10 cellular contexts compared by ENCODE assay signal in the genomic region with DNA sequence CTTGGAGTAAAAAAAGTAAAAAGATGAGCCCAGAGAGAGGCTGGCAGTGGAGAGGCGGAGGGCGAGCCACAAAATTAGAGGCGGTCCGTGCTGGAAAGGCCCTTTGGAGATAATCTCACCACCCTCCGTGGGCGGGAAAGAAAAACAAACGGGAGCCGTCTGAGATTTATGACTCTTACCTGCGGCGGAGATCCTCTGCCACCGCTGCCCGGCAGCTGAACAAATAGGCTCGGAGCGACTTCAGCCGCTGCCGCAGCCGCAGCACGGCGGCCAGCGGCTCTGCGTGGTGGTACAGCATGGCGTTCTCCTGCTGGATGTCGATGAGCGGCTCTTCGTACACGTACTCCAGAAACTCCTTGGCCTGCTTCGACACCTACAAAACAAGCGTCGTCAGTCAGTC.
DNase-seq lines count a peak whose midpoint lies in the region; ATAC-seq and TF ChIP-seq lines count a peak whose summit lies in the region.
"Had no signal": no experiment of that assay in that cellular context is flagged by ENCODE, and none has a peak within 500 bp of the region (broad histone marks: within the 10 kb centered on the region; RNA-seq: fewer than 3 reads in every experiment).

No MANE protein-coding gene starts in this region.

- POLR2A ChIA-PET in A673 (lab: Charles Lee; ENCODE audit: low non-redundant PET) = no interaction called here

- no peaks in the 10 kb centered on the region for H3K27me3 Mint-ChIP-seq in immature natural killer cell (ENCODE audit: low read depth in 3 of 3)
- H3K27me3 Mint-ChIP-seq: activated naive CD8-positive, alpha-beta T cell had no signal

- H3K27ac ChIP-seq in testis (no peak overlapping the region), A673 (ENCODE audit: low read depth, low read length, poor library complexity, severe bottlenecking) (no peak overlapping the region)

- TF ChIP-seq CTCF in testis (IDR thresholded peaks at IDR 0.05) (no peak), A673 (conservative IDR thresholded peaks at IDR 0.05; ENCODE audit: low read depth, low read length) (no peak)

- TF ChIP-seq POLR2A in testis (IDR thresholded peaks at IDR 0.05) = no peak

- intact Hi-C loops in testis (cut with DNase I; ENCODE audit: low total_unique reads) (no loop called here), A673 (cut with micrococcal nuclease; ENCODE audit: unreplicated experiment) (no loop called here)

- ATAC-seq in GM18502 (IDR thresholded peaks at IDR 0.05; ENCODE audit: poor library complexity, unreplicated experiment) = no peak

- CTCF ChIA-PET in A673 (lab: Charles Lee) = interaction anchor here (0.6 kb wide), 1 partner anchor 227 kb away, joined by 3 read pairs; no protein-coding TSS in a partner anchor

- H3K4me3 Mint-ChIP-seq in immature natural killer cell = no peak overlapping the region
- H3K4me3 Mint-ChIP-seq: activated naive CD8-positive, alpha-beta T cell had no signal

- H3K27me3 ChIP-seq in testis = no peaks in the 10 kb centered on the region
- H3K27me3 ChIP-seq in A673 (replicated peaks; ENCODE audit: insufficient read depth, low read depth, low read length, poor library complexity) = no peaks in the 10 kb centered on the region

- H3K27ac Mint-ChIP-seq in immature natural killer cell = no peak overlapping the region
- H3K27ac Mint-ChIP-seq: activated naive CD8-positive, alpha-beta T cell had no signal

- H3K9me3 ChIP-seq in testis (no peaks in the 10 kb centered on the region), A673 (ENCODE audit: low read depth, low read length, poor library complexity, severe bottlenecking) (no peaks in the 10 kb centered on the region)

- H3K4me3 ChIP-seq in testis (peak overlapping the region in 1 of 2 donors; percentile 24), A673 (ENCODE audit: low read depth, low read length, poor library complexity, severe bottlenecking) (no peak overlapping the region)

- DNase-seq in NCI-H1092 treated with DMSO at 0.1 percent for 48 hours (lab: John Stamatoyannopoulos, UW) (peak; percentile 79), NCI-H748 treated with DMSO at 0.1 percent for 48 hours (lab: John Stamatoyannopoulos, UW) (peak; percentile 85), kidney glomerular epithelial cell (lab: John Stamatoyannopoulos, UW) (peak; percentile 35), testis (peak; percentile 37), NCI-H226 (no peak), immature natural killer cell (no peak), A673 (ENCODE audit: low spot score) (no peak)
- DNase-seq: activated CD4-positive, alpha-beta T cell treated with anti-CD3 and anti-CD28 coated beads, Interleukin-2, amount 50 U/mL, for 4 hours had no signal

- no TSS peak for BruUV-seq in A673 (replicated peaks; lab: Mats Ljungman, UMichigan)

- H3K4me1 Mint-ChIP-seq in immature natural killer cell = peaks cover 5 to 6% of the 10 kb centered on the region in 2 donors

- WGBS in testis, 2 donors = 44 to 64% methylated on average over 22 to 29 of the region's 29 CpGs

- H3K4me1 ChIP-seq in testis (no peaks in the 10 kb centered on the region), A673 (ENCODE audit: insufficient read depth, low read length, poor library complexity, severe bottlenecking) (no peaks in the 10 kb centered on the region)

- H3K36me3 Mint-ChIP-seq in immature natural killer cell = peaks cover 3 to 28% (median 9%) of the 10 kb centered on the region in 3 donors

- H3K9me3 Mint-ChIP-seq in immature natural killer cell = no peaks in the 10 kb centered on the region

- no peaks in the 10 kb centered on the region for H3K36me3 ChIP-seq in testis (ENCODE audit: low read depth, missing control alignments)
- no peaks in the 10 kb centered on the region for H3K36me3 ChIP-seq in A673 (ENCODE audit: insufficient read depth, low read length, poor library complexity, severe bottlenecking)

Comparison
In these comparisons a context has a peak if more than half of its experiments do, and no peak if none do; other contexts are left out.
1. DNase-seq: peak in NCI-H1092 treated with DMSO at 0.1 percent for 48 hours (single experiment), NCI-H748 treated with DMSO at 0.1 percent for 48 hours (single experiment), kidney glomerular epithelial cell (single experiment) and testis (single experiment); none in NCI-H226 (single experiment), immature natural killer cell (0 of 3) and A673 (single experiment).